In the genomic region with DNA sequence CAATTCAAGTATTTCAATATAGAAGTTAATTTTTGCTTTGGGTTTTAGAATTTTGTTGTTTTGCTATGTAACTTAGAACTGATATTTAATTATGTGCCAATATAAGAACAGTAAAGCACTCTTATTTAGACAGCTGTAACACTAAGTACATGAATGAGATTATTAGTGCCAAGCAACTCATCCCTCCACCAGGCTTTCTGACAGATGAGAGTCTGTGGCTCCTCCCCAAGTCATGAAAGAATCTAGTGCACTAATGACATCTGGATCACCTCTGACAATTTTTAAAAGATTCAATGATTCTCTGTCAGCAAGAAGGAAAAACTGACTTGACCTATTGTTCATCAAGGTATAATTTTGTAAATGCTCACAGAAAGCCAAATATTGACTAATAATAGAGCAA, we compare ENCODE assay signal across 22 cellular contexts.
DNase-seq lines count a peak whose midpoint lies in the region; FAIRE-seq and TF ChIP-seq lines count a peak whose summit lies in the region.
"Had no signal": no experiment of that assay in that cellular context is flagged by ENCODE, and none has a peak within 500 bp of the region (broad histone marks: within the 10 kb centered on the region; RNA-seq: fewer than 3 reads in every experiment).

No MANE protein-coding gene starts in this region.

- H3K9ac ChIP-seq in adipocyte (ENCODE audit: low read length) = peak overlapping the region; percentile 52

- TF ChIP-seq POLR2A in GM12891 (IDR thresholded peaks at IDR 0.05; ENCODE audit: low read depth, low read length) = no peak

- H3K4me3 ChIP-seq in ACC112 (ENCODE audit: low read depth, low read length) (no peak overlapping the region), adipocyte (ENCODE audit: low read length) (peak overlapping the region; percentile 25), WERI-Rb-1 (ENCODE audit: low read depth, low read length) (no peak overlapping the region)
- H3K4me3 ChIP-seq: A549, breast epithelium, coronary artery had no signal

- DNase-seq in NCI-H1417 treated with DMSO at 0.1 percent for 48 hours (lab: John Stamatoyannopoulos, UW) (peak; percentile 15), adipocyte (ENCODE audit: low read depth) (no peak), medulla oblongata (ENCODE audit: extremely low spot score) (peak; percentile 37), GM12891 (ENCODE audit: insufficient read length, low spot score) (no peak), WERI-Rb-1 (no peak), RKO (ENCODE audit: low spot score) (no peak)
- no peak for DNase-seq in activated naive CD4-positive, alpha-beta T cell treated with Interleukin-2 at 50 U/mL for 16 hours
- DNase-seq: activated CD4-positive, alpha-beta T cell treated with anti-CD3 and anti-CD28 coated beads for 4 hours; activated naive CD4-positive, alpha-beta T cell treated with anti-CD3 and anti-CD28 coated beads for 36 hours; activated T-cell treated with anti-CD3 and anti-CD28 coated beads, Interleukin-2, amount 50 U/mL, for 72 hours; amniotic stem cell; DND-41; hypothalamus; natural killer cell; NCI-H2029 treated with DMSO at 0.1 percent for 48 hours; NCI-H510A treated with DMSO at 0.1 percent for 48 hours; right cardiac atrium; stimulated activated CD4-positive, alpha-beta T cell treated with anti-CD3 and anti-CD28 coated beads, Interleukin-15, amount 100 ng/mL, for 24 hours had no signal

- H3K79me2 ChIP-seq in ACC112 (ENCODE audit: control insufficient read depth, insufficient read depth, low read length, unreplicated experiment) = no peaks in the 10 kb centered on the region

- H3K4me1 ChIP-seq in ACC112 (ENCODE audit: control insufficient read depth, insufficient read depth, low read length, unreplicated experiment) = peaks cover 27% of the 10 kb centered on the region
- H3K4me1 ChIP-seq in adipocyte (ENCODE audit: control insufficient read depth, insufficient read depth, low read length) = peaks cover 64% of the 10 kb centered on the region
- H3K4me1 ChIP-seq: A549, breast epithelium had no signal

- no peak for FAIRE-seq in GM12891 (lab: Jason Lieb, UNC)

- no peaks in the 10 kb centered on the region for H3K36me3 ChIP-seq in ACC112 (ENCODE audit: insufficient read depth, low read length)
- H3K36me3 ChIP-seq in adipocyte (ENCODE audit: control insufficient read depth, insufficient read depth, low read length, severe bottlenecking) = no peaks in the 10 kb centered on the region
- no peaks in the 10 kb centered on the region for H3K36me3 ChIP-seq in WERI-Rb-1
- H3K36me3 ChIP-seq: breast epithelium had no signal

- H3K27me3 ChIP-seq in ACC112 (ENCODE audit: insufficient read depth, low read length) (no peaks in the 10 kb centered on the region), adipocyte (replicated peaks; ENCODE audit: control insufficient read depth, insufficient read depth, low read length) (no peaks in the 10 kb centered on the region), WERI-Rb-1 (ENCODE audit: insufficient read depth, low read depth, severe bottlenecking) (no peaks in the 10 kb centered on the region)
- H3K27me3 ChIP-seq: breast epithelium had no signal

- peak overlapping the region; percentile 12 for H2AFZ ChIP-seq in ACC112 (ENCODE audit: low read length, unreplicated experiment)

- H3K9me3 ChIP-seq in adipocyte (ENCODE audit: control insufficient read depth, low read length) (no peaks in the 10 kb centered on the region), WERI-Rb-1 (ENCODE audit: severe bottlenecking) (no peaks in the 10 kb centered on the region)
- H3K9me3 ChIP-seq: A549, breast epithelium had no signal

- H3K27ac ChIP-seq in ACC112 (ENCODE audit: low read depth, low read length) (no peak overlapping the region), WERI-Rb-1 (no peak overlapping the region)
- H3K27ac ChIP-seq: A549, breast epithelium, coronary artery had no signal

- no peak for TF ChIP-seq CTCF in WERI-Rb-1 (IDR thresholded peaks at IDR 0.05; ENCODE audit: low read depth, low read length)

TF ChIP-seq in GM12891, 5 proteins besides CTCF, POLR2A, EP300 and RAD21:
- TF ChIP-seq POU2F2 (IDR thresholded peaks at IDR 0.05; ENCODE audit: low read depth, low read length) = no peak
- TF ChIP-seq POLR2AphosphoS5 (IDR thresholded peaks at IDR 0.05; ENCODE audit: low read depth, low read length) = no peak
- TF ChIP-seq PAX5 (IDR thresholded peaks at IDR 0.05; ENCODE audit: insufficient read depth, low read length, severe bottlenecking) = no peak
- TF ChIP-seq TAF1 (IDR thresholded peaks at IDR 0.05; ENCODE audit: low read depth, low read length) = no peak
- no peak for TF ChIP-seq SPI1 (IDR thresholded peaks at IDR 0.05; ENCODE audit: low read depth, low read length)

Comparison
In these comparisons a context has a peak if more than half of its experiments do, and no peak if none do; other contexts are left out.
1. DNase-seq: peak in NCI-H1417 treated with DMSO at 0.1 percent for 48 hours (single experiment) and medulla oblongata (single experiment); none in adipocyte (single experiment), GM12891 (single experiment), WERI-Rb-1 (single experiment), activated naive CD4-positive, alpha-beta T cell treated with Interleukin-2 at 50 U/mL for 16 hours (single experiment) and RKO (single experiment).